ENCODE assay signal across 17 cellular contexts in the genomic region with DNA sequence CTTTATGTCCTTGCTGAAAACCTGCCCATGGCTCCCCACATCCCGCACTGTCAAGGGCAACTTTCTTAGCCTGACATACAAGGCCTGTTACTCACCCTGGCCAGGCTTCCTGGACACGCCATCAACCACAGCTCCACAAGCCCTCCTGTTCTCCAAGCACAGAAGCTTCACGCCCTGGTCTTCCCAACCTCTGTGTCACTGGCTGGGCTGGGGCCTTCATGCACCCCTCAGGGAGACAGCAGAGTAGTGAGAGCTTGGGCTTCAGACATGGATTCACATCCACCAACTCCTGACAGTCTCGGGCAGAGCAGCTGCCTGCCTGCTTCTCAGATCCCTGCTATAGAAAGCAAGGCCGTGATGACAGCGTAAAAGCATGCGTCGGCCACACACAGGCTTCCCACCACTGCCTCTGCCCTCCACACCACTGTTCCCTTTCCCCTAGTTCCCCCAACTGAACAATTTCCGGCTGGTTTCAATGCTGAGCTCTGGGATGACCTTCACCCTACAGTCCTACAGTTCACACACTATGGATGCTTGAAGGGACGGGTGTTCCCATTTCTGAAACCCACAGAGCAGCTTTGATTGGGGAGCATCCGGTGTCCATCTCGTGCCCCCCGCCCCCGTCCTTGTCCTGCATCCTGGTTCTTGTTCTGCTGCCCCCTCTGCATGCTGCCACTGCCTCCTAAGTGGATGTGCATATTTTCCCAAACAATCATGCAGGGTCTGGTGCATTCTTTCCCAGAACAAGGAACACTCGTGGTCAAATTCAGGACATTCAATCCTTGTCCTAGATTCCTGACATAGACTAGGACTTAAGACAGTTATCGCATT. TPM values are rescaled to one million over a fixed set of nuclear protein-coding genes. Genes with fewer than 3 reads are reported as not detected.
DNase-seq lines count a peak whose midpoint lies in the region; ATAC-seq and TF ChIP-seq lines count a peak whose summit lies in the region.
"Had no signal": no experiment of that assay in that cellular context is flagged by ENCODE, and none has a peak within 500 bp of the region (broad histone marks: within the 10 kb centered on the region; RNA-seq: fewer than 3 reads in every experiment).

No MANE protein-coding gene starts in this region.

- no peak for TF ChIP-seq CTCF in fibroblast of mammary gland (conservative IDR thresholded peaks at IDR 0.05; ENCODE audit: control insufficient read depth, insufficient read depth, low read depth, low read length)
- no peak for TF ChIP-seq CTCF in osteocyte (IDR thresholded peaks at IDR 0.05)

- DNase-seq in AG20443 (ENCODE audit: low spot score), result peak; percentile 69
- peak; percentile 66 to 71 for DNase-seq in SJSA1 (ENCODE audit: low read depth in 1 of 2, low spot score in 2 of 2)
- peak; percentile 81 for DNase-seq in fibroblast of mammary gland (ENCODE audit: low read depth)
- peak; percentile 48 for DNase-seq in osteocyte (ENCODE audit: extremely low spot score, unreplicated experiment)
- no peak for DNase-seq in DMS 273 treated with DMSO at 0.1 percent for 48 hours (lab: John Stamatoyannopoulos, UW)
- DNase-seq in HUDEP-2 (lab: John Stamatoyannopoulos, UW; ENCODE audit: unreplicated experiment in 76 of 76), result no peak
- no peak for DNase-seq in cerebellar nuclear complex (lab: John Stamatoyannopoulos, UW)
- DNase-seq: activated naive CD4-positive, alpha-beta T cell treated with anti-CD3 and anti-CD28 coated beads for 36 hours; kidney glomerular epithelial cell; stimulated activated CD8-positive, alpha-beta memory T cell treated with anti-CD3 and anti-CD28 coated beads, Interleukin-4, amount 100 ng/mL, for 48 hours had no signal

- peaks cover 28% of the 10 kb centered on the region for H3K9me3 ChIP-seq in SJSA1 (replicated peaks)
- H3K9me3 ChIP-seq: BLaER1, gastroesophageal sphincter had no signal

- peaks cover 34% of the 10 kb centered on the region for H3K4me1 ChIP-seq in SJSA1 (replicated peaks)
- H3K4me1 ChIP-seq: gastroesophageal sphincter had no signal

- peaks cover 14% of the 10 kb centered on the region for H3K9me3 Mint-ChIP-seq in osteocyte (ENCODE audit: unreplicated experiment)
- H3K9me3 Mint-ChIP-seq: activated naive CD4-positive, alpha-beta T cell treated with anti-CD3 and anti-CD28 coated beads for 36 hours; dendritic cell treated with granulocyte-macrophage colony-stimulating factor and Interleukin-4, amounts not matched to agents 40 ng/mL and 50 ng/mL, for 4 days; neural crest cell had no signal

- H3K36me3 Mint-ChIP-seq in osteocyte (ENCODE audit: unreplicated experiment), result no peaks in the 10 kb centered on the region

- H3K27ac ChIP-seq in SJSA1, result peak overlapping the region; percentile 81
- H3K27ac ChIP-seq: BLaER1, gastroesophageal sphincter had no signal

- H3K36me3 ChIP-seq in SJSA1, result no peaks in the 10 kb centered on the region
- H3K36me3 ChIP-seq: BLaER1, gastroesophageal sphincter had no signal

- H3K27me3 Mint-ChIP-seq in osteocyte (ENCODE audit: unreplicated experiment), result no peaks in the 10 kb centered on the region
- H3K27me3 Mint-ChIP-seq: dendritic cell treated with granulocyte-macrophage colony-stimulating factor and Interleukin-4, amounts not matched to agents 40 ng/mL and 50 ng/mL, for 4 days had no signal

- no peak overlapping the region for H3K4me3 Mint-ChIP-seq in osteocyte (ENCODE audit: unreplicated experiment)
- H3K4me3 Mint-ChIP-seq: activated naive CD4-positive, alpha-beta T cell treated with anti-CD3 and anti-CD28 coated beads for 36 hours; dendritic cell treated with granulocyte-macrophage colony-stimulating factor and Interleukin-4, amounts not matched to agents 40 ng/mL and 50 ng/mL, for 4 days; neural crest cell had no signal

- no peak for ATAC-seq in GM18858 (IDR thresholded peaks at IDR 0.05; ENCODE audit: unreplicated experiment)

- peak overlapping the region; percentile 62 for H3K27ac Mint-ChIP-seq in osteocyte (ENCODE audit: unreplicated experiment)
- H3K27ac Mint-ChIP-seq: activated naive CD4-positive, alpha-beta T cell treated with anti-CD3 and anti-CD28 coated beads for 36 hours; dendritic cell treated with granulocyte-macrophage colony-stimulating factor and Interleukin-4, amounts not matched to agents 40 ng/mL and 50 ng/mL, for 4 days had no signal

- H3K4me1 Mint-ChIP-seq in osteocyte (ENCODE audit: unreplicated experiment), result peaks cover 4% of the 10 kb centered on the region
- H3K4me1 Mint-ChIP-seq: neural crest cell had no signal

- no peaks in the 10 kb centered on the region for H3K27me3 ChIP-seq in SJSA1 (replicated peaks)
- H3K27me3 ChIP-seq: BLaER1, gastroesophageal sphincter had no signal

- H3K4me3 ChIP-seq in SJSA1, result peak overlapping the region; percentile 16
- H3K4me3 ChIP-seq in fibroblast of mammary gland (ENCODE audit: control insufficient read depth, low read depth, low read length), result no peak overlapping the region
- H3K4me3 ChIP-seq: BLaER1, gastroesophageal sphincter had no signal

RNA-seq across cellular contexts. Expression of a gene that starts 33.4 kb away (rescaled TPM):
- 1.4 and 4.9 TPM in 2 replicates for total RNA-seq in SJSA1 (2014; rRNA removed; shearing (Covaris generic))
- 10.7 and 12.2 TPM in 2 replicates for total RNA-seq in osteocyte
- total RNA-seq: activated naive CD4-positive, alpha-beta T cell treated with anti-CD3 and anti-CD28 coated beads for 36 hours; G401; MCF 10A had no signal

Comparison
In these comparisons a context has a peak if more than half of its experiments do, and no peak if none do; other contexts are left out.
1. DNase-seq: peak in AG20443 (single experiment), SJSA1 (2 of 2), fibroblast of mammary gland (single experiment) and osteocyte (single experiment); none in DMS 273 treated with DMSO at 0.1 percent for 48 hours (single experiment), HUDEP-2 (0 of 76) and cerebellar nuclear complex (0 of 2).